In the genomic region with DNA sequence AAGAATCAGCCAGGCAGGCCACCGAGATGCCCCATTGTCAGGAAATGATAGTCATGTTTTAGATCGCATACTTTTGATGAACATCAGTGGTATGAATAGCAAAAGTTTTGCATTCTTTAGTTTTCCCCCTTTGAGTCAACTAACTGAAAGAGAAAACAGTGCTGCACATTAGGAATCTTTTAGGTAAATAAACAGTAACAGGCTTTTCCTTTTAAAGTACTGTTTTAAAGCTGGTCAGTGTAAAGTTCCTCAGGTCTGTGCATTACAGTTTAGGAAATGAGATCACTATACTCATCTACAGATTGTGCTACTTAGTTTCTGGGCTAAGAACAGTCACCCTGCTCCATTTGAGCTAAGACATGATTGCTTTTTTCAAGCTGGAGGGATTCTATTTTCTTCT, we compare ENCODE assay signal across 1 cellular context.
TF ChIP-seq lines count a peak whose summit lies in the region.

No MANE protein-coding gene starts in this region.

TF ChIP-seq in GM23338, 12 proteins besides CTCF, POLR2A, EP300 and RAD21 (continued from another document):
- TF ChIP-seq, protein P1, sequence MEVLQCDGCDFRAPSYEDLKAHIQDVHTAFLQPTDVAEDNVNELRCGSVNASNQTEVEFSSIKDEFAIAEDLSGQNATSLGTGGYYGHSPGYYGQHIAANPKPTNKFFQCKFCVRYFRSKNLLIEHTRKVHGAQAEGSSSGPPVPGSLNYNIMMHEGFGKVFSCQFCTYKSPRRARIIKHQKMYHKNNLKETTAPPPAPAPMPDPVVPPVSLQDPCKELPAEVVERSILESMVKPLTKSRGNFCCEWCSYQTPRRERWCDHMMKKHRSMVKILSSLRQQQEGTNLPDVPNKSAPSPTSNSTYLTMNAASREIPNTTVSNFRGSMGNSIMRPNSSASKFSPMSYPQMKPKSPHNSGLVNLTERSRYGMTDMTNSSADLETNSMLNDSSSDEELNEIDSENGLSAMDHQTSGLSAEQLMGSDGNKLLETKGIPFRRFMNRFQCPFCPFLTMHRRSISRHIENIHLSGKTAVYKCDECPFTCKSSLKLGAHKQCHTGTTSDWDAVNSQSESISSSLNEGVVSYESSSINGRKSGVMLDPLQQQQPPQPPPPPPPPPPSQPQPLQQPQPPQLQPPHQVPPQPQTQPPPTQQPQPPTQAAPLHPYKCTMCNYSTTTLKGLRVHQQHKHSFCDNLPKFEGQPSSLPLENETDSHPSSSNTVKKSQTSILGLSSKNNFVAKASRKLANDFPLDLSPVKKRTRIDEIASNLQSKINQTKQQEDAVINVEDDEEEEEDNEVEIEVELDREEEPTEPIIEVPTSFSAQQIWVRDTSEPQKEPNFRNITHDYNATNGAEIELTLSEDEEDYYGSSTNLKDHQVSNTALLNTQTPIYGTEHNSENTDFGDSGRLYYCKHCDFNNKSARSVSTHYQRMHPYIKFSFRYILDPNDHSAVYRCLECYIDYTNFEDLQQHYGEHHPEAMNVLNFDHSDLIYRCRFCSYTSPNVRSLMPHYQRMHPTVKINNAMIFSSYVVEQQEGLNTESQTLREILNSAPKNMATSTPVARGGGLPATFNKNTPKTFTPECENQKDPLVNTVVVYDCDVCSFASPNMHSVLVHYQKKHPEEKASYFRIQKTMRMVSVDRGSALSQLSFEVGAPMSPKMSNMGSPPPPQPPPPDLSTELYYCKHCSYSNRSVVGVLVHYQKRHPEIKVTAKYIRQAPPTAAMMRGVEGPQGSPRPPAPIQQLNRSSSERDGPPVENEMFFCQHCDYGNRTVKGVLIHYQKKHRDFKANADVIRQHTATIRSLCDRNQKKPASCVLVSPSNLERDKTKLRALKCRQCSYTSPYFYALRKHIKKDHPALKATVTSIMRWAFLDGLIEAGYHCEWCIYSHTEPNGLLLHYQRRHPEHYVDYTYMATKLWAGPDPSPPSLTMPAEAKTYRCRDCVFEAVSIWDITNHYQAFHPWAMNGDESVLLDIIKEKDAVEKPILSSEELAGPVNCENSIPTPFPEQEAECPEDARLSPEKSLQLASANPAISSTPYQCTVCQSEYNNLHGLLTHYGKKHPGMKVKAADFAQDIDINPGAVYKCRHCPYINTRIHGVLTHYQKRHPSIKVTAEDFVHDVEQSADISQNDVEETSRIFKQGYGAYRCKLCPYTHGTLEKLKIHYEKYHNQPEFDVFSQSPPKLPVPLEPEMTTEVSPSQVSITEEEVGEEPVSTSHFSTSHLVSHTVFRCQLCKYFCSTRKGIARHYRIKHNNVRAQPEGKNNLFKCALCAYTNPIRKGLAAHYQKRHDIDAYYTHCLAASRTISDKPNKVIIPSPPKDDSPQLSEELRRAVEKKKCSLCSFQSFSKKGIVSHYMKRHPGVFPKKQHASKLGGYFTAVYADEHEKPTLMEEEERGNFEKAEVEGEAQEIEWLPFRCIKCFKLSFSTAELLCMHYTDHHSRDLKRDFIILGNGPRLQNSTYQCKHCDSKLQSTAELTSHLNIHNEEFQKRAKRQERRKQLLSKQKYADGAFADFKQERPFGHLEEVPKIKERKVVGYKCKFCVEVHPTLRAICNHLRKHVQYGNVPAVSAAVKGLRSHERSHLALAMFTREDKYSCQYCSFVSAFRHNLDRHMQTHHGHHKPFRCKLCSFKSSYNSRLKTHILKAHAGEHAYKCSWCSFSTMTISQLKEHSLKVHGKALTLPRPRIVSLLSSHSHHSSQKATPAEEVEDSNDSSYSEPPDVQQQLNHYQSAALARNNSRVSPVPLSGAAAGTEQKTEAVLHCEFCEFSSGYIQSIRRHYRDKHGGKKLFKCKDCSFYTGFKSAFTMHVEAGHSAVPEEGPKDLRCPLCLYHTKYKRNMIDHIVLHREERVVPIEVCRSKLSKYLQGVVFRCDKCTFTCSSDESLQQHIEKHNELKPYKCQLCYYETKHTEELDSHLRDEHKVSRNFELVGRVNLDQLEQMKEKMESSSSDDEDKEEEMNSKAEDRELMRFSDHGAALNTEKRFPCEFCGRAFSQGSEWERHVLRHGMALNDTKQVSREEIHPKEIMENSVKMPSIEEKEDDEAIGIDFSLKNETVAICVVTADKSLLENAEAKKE (CRISPR knock-in tag; IDR thresholded peaks at IDR 0.05) = no peak
- TF ChIP-seq NANOG (IDR thresholded peaks at IDR 0.05; ENCODE audit: borderline replicate concordance) (no peak), EZH2phosphoT487 (IDR thresholded peaks at IDR 0.05; ENCODE audit: unreplicated experiment) (no peak), CREB1 (CRISPR knock-in tag; IDR thresholded peaks at IDR 0.05; ENCODE audit: low read depth) (no peak), ZNF331 (CRISPR knock-in tag; IDR thresholded peaks at IDR 0.05; ENCODE audit: low read depth) (no peak), POLR2AphosphoS5 (IDR thresholded peaks at IDR 0.05; ENCODE audit: low read depth) (no peak), JUNB (IDR thresholded peaks at IDR 0.05; ENCODE audit: unreplicated experiment) (no peak), STAT1 (IDR thresholded peaks at IDR 0.05; ENCODE audit: unreplicated experiment) (no peak)
- TF ChIP-seq, protein P2, sequence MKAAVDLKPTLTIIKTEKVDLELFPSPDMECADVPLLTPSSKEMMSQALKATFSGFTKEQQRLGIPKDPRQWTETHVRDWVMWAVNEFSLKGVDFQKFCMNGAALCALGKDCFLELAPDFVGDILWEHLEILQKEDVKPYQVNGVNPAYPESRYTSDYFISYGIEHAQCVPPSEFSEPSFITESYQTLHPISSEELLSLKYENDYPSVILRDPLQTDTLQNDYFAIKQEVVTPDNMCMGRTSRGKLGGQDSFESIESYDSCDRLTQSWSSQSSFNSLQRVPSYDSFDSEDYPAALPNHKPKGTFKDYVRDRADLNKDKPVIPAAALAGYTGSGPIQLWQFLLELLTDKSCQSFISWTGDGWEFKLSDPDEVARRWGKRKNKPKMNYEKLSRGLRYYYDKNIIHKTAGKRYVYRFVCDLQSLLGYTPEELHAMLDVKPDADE (IDR thresholded peaks at IDR 0.05) = no peak
